Comparison of ENCODE assay signal across 20 cellular contexts in the genomic region with DNA sequence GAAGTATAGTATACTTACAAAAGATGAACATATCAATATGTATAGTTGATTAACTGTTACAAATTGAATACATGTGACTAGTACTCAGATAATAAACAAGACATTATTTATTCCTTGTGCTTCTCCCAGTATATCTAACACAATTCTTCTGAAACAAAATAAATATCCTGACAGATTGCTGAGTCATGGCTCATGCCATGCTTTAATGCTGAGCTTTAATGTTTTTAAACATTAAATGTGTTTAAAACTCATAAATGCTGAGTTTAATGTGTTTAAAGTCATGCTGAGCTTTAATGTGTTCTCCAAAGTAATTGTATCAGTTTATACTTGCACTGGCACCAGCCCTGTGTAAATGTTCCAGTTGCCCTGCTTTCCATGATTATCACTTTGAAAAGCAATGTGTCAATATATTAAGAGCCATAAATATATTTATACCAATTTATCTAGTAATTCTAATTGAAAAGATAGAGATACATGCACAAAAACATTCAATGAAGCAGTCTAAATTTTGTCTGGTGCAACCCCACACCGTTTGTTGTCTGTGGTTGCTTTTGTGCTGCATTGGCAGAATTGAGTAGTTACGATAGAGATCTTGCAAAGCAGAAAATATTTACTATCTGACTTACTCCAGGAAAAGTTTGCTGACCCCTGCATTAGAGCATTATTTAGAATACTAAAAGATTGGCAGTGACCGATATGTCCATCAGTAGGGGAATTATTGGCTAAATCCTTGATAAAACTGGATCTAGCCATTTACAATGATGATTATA. TPM values are rescaled to one million over a fixed set of nuclear protein-coding genes. Genes with fewer than 3 reads are reported as not detected.
DNase-seq lines count a peak whose midpoint lies in the region; ATAC-seq, FAIRE-seq and TF ChIP-seq lines count a peak whose summit lies in the region.
"Had no signal": no experiment of that assay in that cellular context is flagged by ENCODE, and none has a peak within 500 bp of the region (broad histone marks: within the 10 kb centered on the region; RNA-seq: fewer than 3 reads in every experiment).

No MANE protein-coding gene starts in this region.

- H2BK20ac ChIP-seq in IMR-90 (ENCODE audit: low read depth, low read length) = no peak overlapping the region

- H2BK120ac ChIP-seq in IMR-90 (ENCODE audit: low read depth, low read length) = no peak overlapping the region

- TF ChIP-seq CTCF in A549 (IDR thresholded peaks at IDR 0.05) (no peak), IMR-90 (conservative IDR thresholded peaks at IDR 0.05; ENCODE audit: low read depth, low read length) (no peak), WTC11 (IDR thresholded peaks at IDR 0.05) (no peak), esophagus squamous epithelium (IDR thresholded peaks at IDR 0.05) (no peak)

- H3K56ac ChIP-seq in IMR-90 (ENCODE audit: extremely low read depth, insufficient read depth, low read length) = no peak overlapping the region

- peak overlapping the region; percentile 24 for H3K27ac Mint-ChIP-seq in WTC11
- H3K27ac Mint-ChIP-seq: CD4-positive, alpha-beta T cell had no signal

- intact Hi-C loops in IMR-90 (cut with micrococcal nuclease) (no loop called here), esophagus squamous epithelium (cut with DNase I) (no loop called here)

- no peak overlapping the region for H3K4ac ChIP-seq in IMR-90 (ENCODE audit: low read depth, low read length)

- H2BK15ac ChIP-seq in IMR-90 (ENCODE audit: low read depth, low read length) = no peak overlapping the region

- H3K36me3 Mint-ChIP-seq in WTC11 = peaks cover 10% of the 10 kb centered on the region

- H3K4me2 ChIP-seq in A549 = peak overlapping the region; percentile 44
- no peak overlapping the region for H3K4me2 ChIP-seq in IMR-90 (ENCODE audit: low read depth, low read length)

- in situ Hi-C loops in IMR-90 (cut with MboI; ENCODE audit: low sequenced_read_pairs) = no loop called here

- TF ChIP-seq EP300 in A549 (IDR thresholded peaks at IDR 0.05) = no peak

- no peak overlapping the region for H3K4me3 Mint-ChIP-seq in WTC11
- H3K4me3 Mint-ChIP-seq: CD4-positive, alpha-beta T cell had no signal

- H3K9me3 Mint-ChIP-seq in WTC11 = peaks cover 8% of the 10 kb centered on the region
- H3K9me3 Mint-ChIP-seq: CD4-positive, alpha-beta T cell had no signal

- POLR2A ChIA-PET in A549 (lab: Yijun Ruan, JAX) (no interaction called here), IMR-90 (lab: Charles Lee; ENCODE audit: unreplicated experiment) (no interaction called here), WTC11 (lab: Charles Lee) (no interaction called here)

- H3K27me3 ChIP-seq in IMR-90 (ENCODE audit: control insufficient read depth, insufficient read depth, low read length) (no peaks in the 10 kb centered on the region), esophagus squamous epithelium (no peaks in the 10 kb centered on the region)
- H3K27me3 ChIP-seq: MG63 had no signal

- ATAC-seq in A549 (no peak), IMR-90 (ENCODE audit: low read depth) (no peak), WTC11 (no peak), left lobe of liver (peak; percentile 59), GM19351 (IDR thresholded peaks at IDR 0.05; ENCODE audit: unreplicated experiment) (no peak)
- ATAC-seq: HCT116 had no signal

- H3K4me3 ChIP-seq in A549 = no peak overlapping the region
- H3K4me3 ChIP-seq in IMR-90 (ENCODE audit: insufficient read depth, low read depth, low read length) = no peak overlapping the region
- H3K4me3 ChIP-seq in esophagus squamous epithelium = no peak overlapping the region

- CTCF ChIA-PET in A549 (lab: Yijun Ruan, JAX) = interaction anchor here (0.7 kb wide), 1 partner anchor 960 kb away, joined by 3 read pairs; no protein-coding TSS in a partner anchor
- CTCF ChIA-PET in IMR-90 (lab: Yijun Ruan, JAX) = interaction anchor here (0.9 kb wide), 1 partner anchor 11 kb away, joined by 6 read pairs; no protein-coding TSS in a partner anchor
- CTCF ChIA-PET in WTC11 (lab: Charles Lee) = no interaction called here

- H3K9me1 ChIP-seq in IMR-90 (ENCODE audit: insufficient read depth, low read length) = no peaks in the 10 kb centered on the region

- no peak overlapping the region for H3K14ac ChIP-seq in IMR-90 (replicated peaks; ENCODE audit: low read depth, low read length)

- no peaks in the 10 kb centered on the region for H3K36me3 ChIP-seq in IMR-90 (ENCODE audit: control insufficient read depth, insufficient read depth, low read length)
- no peaks in the 10 kb centered on the region for H3K36me3 ChIP-seq in esophagus squamous epithelium
- H3K36me3 ChIP-seq: MG63 had no signal

- no peaks in the 10 kb centered on the region for H3K79me1 ChIP-seq in IMR-90 (ENCODE audit: low read depth in 1 of 2, low read length in 2 of 2)

- no peak overlapping the region for H2AK9ac ChIP-seq in IMR-90 (replicated peaks; ENCODE audit: low read depth, low read length, poor library complexity)

- H2BK5ac ChIP-seq in IMR-90 (ENCODE audit: low read depth, low read length, poor library complexity, severe bottlenecking) = no peak overlapping the region

- FAIRE-seq in A549 (lab: Jason Lieb, UNC) = no peak

- TF ChIP-seq RAD21 in A549 (conservative IDR thresholded peaks at IDR 0.05 in 1 of 2, IDR thresholded peaks at IDR 0.05 in 1 of 2) = no peak
- no peak for TF ChIP-seq RAD21 in IMR-90 (IDR thresholded peaks at IDR 0.05; ENCODE audit: low read length)

- H3K27ac ChIP-seq in A549 (peak overlapping the region; percentile 42 to 63; a peak in 4 of 6 replicates), IMR-90 (ENCODE audit: insufficient read depth, low read length) (no peak overlapping the region), esophagus squamous epithelium (no peak overlapping the region)
- H3K27ac ChIP-seq: RWPE1 had no signal

- 75% methylated on average over 3 of the region's 3 CpGs for WGBS in A549 (ENCODE audit: missing lambda C conversion rate)
- WGBS in IMR-90 (ENCODE audit: extremely low coverage in 2 of 2, insufficient read length in 1 of 2), 2 experiments = no CpG with 5 or more reads among the region's 3 CpGs
- WGBS in esophagus squamous epithelium, 2 donors = 64 to 70% methylated on average over 3 of the region's 3 CpGs

- H4K91ac ChIP-seq in IMR-90 (ENCODE audit: insufficient read depth, low read depth, low read length) = no peak overlapping the region

- no peak overlapping the region for H3K23ac ChIP-seq in IMR-90 (ENCODE audit: low read depth, low read length)

- no peak overlapping the region for H2AFZ ChIP-seq in IMR-90 (replicated peaks; ENCODE audit: low read length, poor library complexity)

- peaks cover 34% of the 10 kb centered on the region for H3K4me1 Mint-ChIP-seq in WTC11

- H3K18ac ChIP-seq in IMR-90 (ENCODE audit: low read depth, low read length) = no peak overlapping the region

- H4K20me1 ChIP-seq in IMR-90 (ENCODE audit: insufficient read depth, low read length) = no peaks in the 10 kb centered on the region

- H3K9ac ChIP-seq in IMR-90 (ENCODE audit: low read depth, low read length) = no peak overlapping the region

- DNase-seq in A549 (ENCODE audit: low read depth in 1 of 2, low spot score in 1 of 2) (no peak), IMR-90 (no peak), WTC11 (ENCODE audit: low spot score) (no peak), left lobe of liver (ENCODE audit: low spot score) (no peak), HUDEP-2 (lab: John Stamatoyannopoulos, UW; ENCODE audit: unreplicated experiment in 76 of 76) (no peak), esophagus squamous epithelium (lab: John Stamatoyannopoulos, UW) (no peak)
- DNase-seq in activated CD4-positive, alpha-beta T cell treated with anti-CD3 and anti-CD28 coated beads for 48 hours = no peak
- DNase-seq: CD4-positive, alpha-beta T cell; DMS153; GF-D8; Karpas-422; MG63; NCI-H1048; NCI-H1436; NCI-H1930; NK-92 treated with Interleukin-12 subunit alpha and Interleukin-12 subunit beta, amount 100 ng/mL, for 24 hours; SIG-M5 had no signal

- H3K4me1 ChIP-seq in A549 = peaks cover 29% of the 10 kb centered on the region
- H3K4me1 ChIP-seq in IMR-90 (ENCODE audit: control insufficient read depth, insufficient read depth, low read length) = no peaks in the 10 kb centered on the region
- peaks cover 0 to 14% (median 0%) of the 10 kb centered on the region in 3 donors for H3K4me1 ChIP-seq in esophagus squamous epithelium

- TF ChIP-seq POLR2A in A549 (IDR thresholded peaks at IDR 0.05; ENCODE audit: low read length) = no peak
- TF ChIP-seq POLR2A in IMR-90 (IDR thresholded peaks at IDR 0.05; ENCODE audit: low read depth, low read length) = no peak
- TF ChIP-seq POLR2A in esophagus squamous epithelium (IDR thresholded peaks at IDR 0.05) = no peak

- no peak overlapping the region for H4K8ac ChIP-seq in IMR-90 (ENCODE audit: low read depth in 2 of 2, low read length in 2 of 2)

- H2AK5ac ChIP-seq in IMR-90 (ENCODE audit: low read depth, low read length) = no peak overlapping the region

- H3K9me3 ChIP-seq in A549 (no peaks in the 10 kb centered on the region), IMR-90 (ENCODE audit: control insufficient read depth, insufficient read depth, low read length) (no peaks in the 10 kb centered on the region), esophagus squamous epithelium (no peaks in the 10 kb centered on the region)
- H3K9me3 ChIP-seq: MG63 had no signal

- dilution Hi-C loops in IMR-90 (cut with HindIII; ENCODE audit: low sequenced_read_pairs, unreplicated experiment) = no loop called here

- no TSS peak for BruUV-seq in IMR-90 (replicated peaks; lab: Mats Ljungman, UMichigan)

- H4K5ac ChIP-seq in IMR-90 (ENCODE audit: low read depth, low read length) = no peak overlapping the region

- H3K27me3 Mint-ChIP-seq in WTC11 (ENCODE audit: low read depth) = no peaks in the 10 kb centered on the region
- H3K27me3 Mint-ChIP-seq: CD4-positive, alpha-beta T cell had no signal

TF ChIP-seq in A549, 52 proteins besides CTCF, POLR2A, EP300 and RAD21 (continues in another document):
- TF ChIP-seq ZNF302 (CRISPR knock-in tag; IDR thresholded peaks at IDR 0.05) (no peak), MAFK (IDR thresholded peaks at IDR 0.05; ENCODE audit: partially characterized antibody) (peak; percentile 73)

TF ChIP-seq in IMR-90, 13 proteins besides CTCF, POLR2A, EP300 and RAD21 (continues in another document):
- TF ChIP-seq CEBPB (IDR thresholded peaks at IDR 0.05; ENCODE audit: low read depth, low read length) = no peak

RNA-seq across cellular contexts. Expression of a gene that starts 15.7 kb away (rescaled TPM):
- 3.7 and 6.7 TPM in 2 replicates for polyA plus RNA-seq in A549 (2011; rRNA removed)
- 2.0 and 2.6 TPM in 2 replicates for polyA plus RNA-seq in A549 (2012; cell fraction: cytosol; rRNA removed)
- polyA plus RNA-seq in A549 (2012; cell fraction: nucleus; rRNA removed) = 2.2 TPM in 2 replicates
- polyA plus RNA-seq in A549 (2017; fragmentation: RNase III; extraction: RNeasy Plus Mini Kit Qiagen cat#74134 plus additional on column Dnase treatment) = 2.0 to 2.2 TPM (median 2.1 TPM) in 3 replicates
- 50.1 and 57.8 TPM in 2 replicates for polyA minus RNA-seq in A549 (2011; rRNA and poly(A)+ RNA removed)
- total RNA-seq in IMR-90 (2012; rRNA removed) = 1.4 and 1.8 TPM in 2 replicates
- 0.65 and 0.75 TPM in 2 replicates for polyA plus RNA-seq in IMR-90 (2012; rRNA removed)
- polyA plus RNA-seq in IMR-90 (2012; cell fraction: cytosol; rRNA removed) = 0.37 and 0.41 TPM in 2 replicates
- polyA plus RNA-seq in IMR-90 (2012; cell fraction: nucleus; rRNA removed; ENCODE audit: low replicate concordance) = 0.61 and 0.91 TPM in 2 replicates
- total RNA-seq in WTC11 (2021) = 41.0 to 43.6 TPM (median 42.7 TPM) in 3 replicates
- 7.8 TPM for total RNA-seq in left lobe of liver
- 1 to 10 TPM; 2.7 to 5.7 (median 5.2) TPM for total RNA-seq in esophagus squamous epithelium

Comparison
In these comparisons a context has a peak if more than half of its experiments do, and no peak if none do; other contexts are left out.
1. H3K27ac ChIP-seq: peak in A549 (2 of 2); none in IMR-90 (single experiment) and esophagus squamous epithelium (0 of 4).